ENCODE assay signal across 16 cellular contexts in the genomic region with DNA sequence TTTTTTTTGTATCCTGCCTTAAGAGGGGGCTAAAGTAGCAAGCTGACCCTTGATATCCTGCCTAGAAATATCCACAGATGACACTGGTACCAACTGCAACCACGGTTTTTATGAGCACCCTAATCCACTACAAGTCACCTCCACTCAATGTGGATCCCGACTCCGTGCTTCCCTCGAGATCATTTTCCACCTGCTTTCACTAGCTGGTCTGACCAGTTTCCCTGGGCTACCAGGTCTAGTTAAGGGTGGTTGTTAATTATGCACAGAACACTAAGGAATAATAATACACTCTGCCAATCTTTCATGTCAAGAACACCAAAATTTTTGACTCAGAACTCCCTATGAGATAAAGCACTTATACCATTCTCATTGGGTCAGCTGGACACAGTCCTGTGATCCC.
A peak's percentile ranks its signal among the peaks of the same experiment; 100 is the strongest.
DNase-seq lines count a peak whose midpoint lies in the region; ATAC-seq and TF ChIP-seq lines count a peak whose summit lies in the region.
"Had no signal": no experiment of that assay in that cellular context is flagged by ENCODE, and none has a peak within 500 bp of the region (broad histone marks: within the 10 kb centered on the region; RNA-seq: fewer than 3 reads in every experiment).

No MANE protein-coding gene starts in this region.

- no peaks in the 10 kb centered on the region for H3K9me3 Mint-ChIP-seq in CD4-positive, alpha-beta T cell
- H3K9me3 Mint-ChIP-seq: activated naive CD4-positive, alpha-beta T cell treated with anti-CD3 and anti-CD28 coated beads for 36 hours; stimulated activated naive CD8-positive, alpha-beta T cell treated with anti-CD3 and anti-CD28 coated beads, Interleukin-15, Interleukin-2, amounts not matched to agents 100 ng/mL and 50 ng/mL, for 24 hours; T-cell had no signal

- no peak overlapping the region for H3K27ac Mint-ChIP-seq in CD4-positive, alpha-beta T cell
- H3K27ac Mint-ChIP-seq: activated CD8-positive, alpha-beta memory T cell treated with anti-CD3 and anti-CD28 coated beads, Interleukin-2, amount 10 ng/mL, durations not matched to agents 7 days and 5 days; activated naive CD4-positive, alpha-beta T cell treated with anti-CD3 and anti-CD28 coated beads for 36 hours; stimulated activated naive CD8-positive, alpha-beta T cell treated with anti-CD3 and anti-CD28 coated beads, Interleukin-15, Interleukin-2, amounts not matched to agents 100 ng/mL and 50 ng/mL, for 24 hours; T-cell had no signal

- H3K36me3 ChIP-seq in heart right ventricle (no peaks in the 10 kb centered on the region), prostate gland (no peaks in the 10 kb centered on the region), vagina (no peaks in the 10 kb centered on the region)

- WGBS in heart right ventricle, 2 donors: 91 to 94% methylated on average over 4 of the region's 4 CpGs
- 57% methylated on average over 4 of the region's 4 CpGs for WGBS in prostate gland

- ATAC-seq in heart right ventricle (no peak), esophagus mucosa (peak; percentile 51), HG03432 (IDR thresholded peaks at IDR 0.05; ENCODE audit: unreplicated experiment) (no peak)
- ATAC-seq in CD4-positive, alpha-beta T cell (ENCODE audit: poor library complexity): no peak
- ATAC-seq: activated CD8-positive, alpha-beta memory T cell treated with anti-CD3 and anti-CD28 coated beads, Interleukin-2, amount 10 ng/mL, durations not matched to agents 7 days and 5 days; T-cell had no signal

- TF ChIP-seq POLR2A in prostate gland (IDR thresholded peaks at IDR 0.05): no peak
- no peak for TF ChIP-seq POLR2A in vagina (IDR thresholded peaks at IDR 0.05)

- H3K9me3 ChIP-seq in heart right ventricle (no peaks in the 10 kb centered on the region), prostate gland (no peaks in the 10 kb centered on the region), vagina (no peaks in the 10 kb centered on the region)
- H3K9me3 ChIP-seq in CD4-positive, alpha-beta T cell (ENCODE audit: control insufficient read depth, low read length): no peaks in the 10 kb centered on the region

- no peak overlapping the region for H3K4me3 Mint-ChIP-seq in CD4-positive, alpha-beta T cell
- H3K4me3 Mint-ChIP-seq: activated CD8-positive, alpha-beta memory T cell treated with anti-CD3 and anti-CD28 coated beads, Interleukin-2, amount 10 ng/mL, durations not matched to agents 7 days and 5 days; activated naive CD4-positive, alpha-beta T cell treated with anti-CD3 and anti-CD28 coated beads for 36 hours; stimulated activated naive CD8-positive, alpha-beta T cell treated with anti-CD3 and anti-CD28 coated beads, Interleukin-15, Interleukin-2, amounts not matched to agents 100 ng/mL and 50 ng/mL, for 24 hours; T-cell had no signal

- TF ChIP-seq CTCF in heart right ventricle (IDR thresholded peaks at IDR 0.05) (no peak), prostate gland (IDR thresholded peaks at IDR 0.05) (no peak), vagina (IDR thresholded peaks at IDR 0.05) (no peak)
- TF ChIP-seq CTCF in CD4-positive, alpha-beta T cell (IDR thresholded peaks at IDR 0.05): no peak

- no peaks in the 10 kb centered on the region for H3K36me3 Mint-ChIP-seq in CD4-positive, alpha-beta T cell (ENCODE audit: low read depth)
- H3K36me3 Mint-ChIP-seq: activated CD8-positive, alpha-beta memory T cell treated with anti-CD3 and anti-CD28 coated beads, Interleukin-2, amount 10 ng/mL, durations not matched to agents 7 days and 5 days; T-cell had no signal

- no peaks in the 10 kb centered on the region for H3K27me3 Mint-ChIP-seq in CD4-positive, alpha-beta T cell
- H3K27me3 Mint-ChIP-seq: stimulated activated naive CD8-positive, alpha-beta T cell treated with anti-CD3 and anti-CD28 coated beads, Interleukin-15, Interleukin-2, amounts not matched to agents 100 ng/mL and 50 ng/mL, for 24 hours; T-cell had no signal

- H3K27ac ChIP-seq in heart right ventricle (peak overlapping the region in 8 of 10 donors; percentile 9 to 65 (median 60)), prostate gland (peak overlapping the region; percentile 76 to 77), vagina (peak overlapping the region; percentile 70)
- H3K27ac ChIP-seq in CD4-positive, alpha-beta T cell (ENCODE audit: low read depth, low read length): no peak overlapping the region

- H3K4me1 Mint-ChIP-seq in CD4-positive, alpha-beta T cell (ENCODE audit: low read depth): no peaks in the 10 kb centered on the region
- H3K4me1 Mint-ChIP-seq: T-cell had no signal

- CTCF ChIA-PET in CD4-positive, alpha-beta T cell (lab: Charles Lee): interaction anchor here (0.7 kb wide), 1 partner anchor 797 kb away, joined by 3 read pairs; no protein-coding TSS in a partner anchor

- intact Hi-C loops in heart right ventricle (cut with DNase I): loop anchor here in 1 of 10 donors (5.0 kb wide), 1 partner anchor 82 kb away; a partner anchor contains a TSS
- intact Hi-C loops in cardiac septum (cut with DNase I): no loop called here
- intact Hi-C loops in prostate gland (cut with DNase I): no loop called here
- intact Hi-C loops in vagina (cut with DNase I): no loop called here
- intact Hi-C loops in CD4-positive, alpha-beta T cell (cut with DNase I, micrococcal nuclease): no loop called here

- peaks cover 0 to 29% (median 14%) of the 10 kb centered on the region in 9 donors for H3K4me1 ChIP-seq in heart right ventricle
- peaks cover 3% of the 10 kb centered on the region for H3K4me1 ChIP-seq in prostate gland (replicated peaks)
- peaks cover 19% of the 10 kb centered on the region for H3K4me1 ChIP-seq in vagina

- POLR2A ChIA-PET in CD4-positive, alpha-beta T cell (lab: Charles Lee): no interaction called here

- H3K27me3 ChIP-seq in heart right ventricle: no peaks in the 10 kb centered on the region
- H3K27me3 ChIP-seq in prostate gland (replicated peaks; ENCODE audit: insufficient read depth): no peaks in the 10 kb centered on the region
- no peaks in the 10 kb centered on the region for H3K27me3 ChIP-seq in vagina
- H3K27me3 ChIP-seq in CD4-positive, alpha-beta T cell (ENCODE audit: control insufficient read depth, insufficient read depth, low read length): no peaks in the 10 kb centered on the region

- H3K4me3 ChIP-seq in heart right ventricle (no peak overlapping the region), prostate gland (no peak overlapping the region), vagina (no peak overlapping the region)

- DNase-seq in heart right ventricle: no peak
- DNase-seq in cardiac septum (ENCODE audit: low spot score): no peak
- no peak for DNase-seq in prostate gland (ENCODE audit: low spot score)
- DNase-seq in vagina (ENCODE audit: extremely low spot score in 2 of 2): no peak
- DNase-seq in CD1c-positive myeloid dendritic cell (ENCODE audit: extremely low spot score): no peak
- DNase-seq in CD4-positive, alpha-beta T cell: no peak
- DNase-seq: activated CD4-positive, CD25-positive, alpha-beta regulatory T cell; activated CD8-positive, alpha-beta memory T cell treated with anti-CD3 and anti-CD28 coated beads, Interleukin-2, amount 10 ng/mL, durations not matched to agents 7 days and 5 days; activated naive CD4-positive, alpha-beta T cell treated with anti-CD3 and anti-CD28 coated beads for 36 hours; foreskin melanocyte; NCI-H187 treated with DMSO at 0.1 percent for 48 hours; NCI-H526; T-cell had no signal
